Comparison of ENCODE assay signal across 1 cellular context in the genomic region with DNA sequence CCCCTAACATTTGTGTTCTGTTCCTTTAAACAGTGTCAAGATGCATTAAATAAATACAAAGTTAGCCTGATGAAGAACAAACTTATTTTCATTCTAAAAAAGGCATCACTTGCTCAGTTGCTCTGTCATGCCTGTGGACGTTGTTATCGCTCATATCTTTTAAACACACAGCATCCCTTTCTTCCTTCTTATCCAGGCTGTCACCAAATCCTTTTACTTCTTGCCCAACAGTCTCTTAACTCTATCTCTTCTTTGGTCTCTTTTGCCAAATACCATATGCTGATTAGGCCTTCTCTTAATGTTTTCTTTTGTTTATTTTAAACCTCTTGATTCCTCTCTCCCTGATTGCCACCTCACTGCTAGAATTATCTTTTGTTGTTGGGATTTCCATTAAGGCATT.
TF ChIP-seq lines count a peak whose summit lies in the region.

No MANE protein-coding gene starts in this region.

TF ChIP-seq in IMR-90, 13 proteins besides CTCF, POLR2A, EP300 and RAD21:
- TF ChIP-seq NFE2L2 (IDR thresholded peaks at IDR 0.05; ENCODE audit: low read depth, low read length) (no peak), BHLHE40 (IDR thresholded peaks at IDR 0.05; ENCODE audit: low read depth, low read length) (no peak), MXI1 (IDR thresholded peaks at IDR 0.05; ENCODE audit: borderline replicate concordance, low read depth, low read length) (no peak), FOS (IDR thresholded peaks at IDR 0.05; ENCODE audit: low read depth, low read length) (no peak), RCOR1 (IDR thresholded peaks at IDR 0.05; ENCODE audit: insufficient replicate concordance, low read length) (no peak), CEBPB (IDR thresholded peaks at IDR 0.05; ENCODE audit: low read depth, low read length) (no peak), MAFK (IDR thresholded peaks at IDR 0.05; ENCODE audit: low read depth, low read length) (no peak), SMC3 (IDR thresholded peaks at IDR 0.05; ENCODE audit: low read depth, low read length) (no peak), CHD1 (IDR thresholded peaks at IDR 0.05; ENCODE audit: low read depth, low read length) (no peak), MAZ (IDR thresholded peaks at IDR 0.05; ENCODE audit: borderline replicate concordance, low read depth, low read length) (no peak), RFX5 (IDR thresholded peaks at IDR 0.05; ENCODE audit: low read depth, low read length) (no peak)
- TF ChIP-seq, protein P1, sequence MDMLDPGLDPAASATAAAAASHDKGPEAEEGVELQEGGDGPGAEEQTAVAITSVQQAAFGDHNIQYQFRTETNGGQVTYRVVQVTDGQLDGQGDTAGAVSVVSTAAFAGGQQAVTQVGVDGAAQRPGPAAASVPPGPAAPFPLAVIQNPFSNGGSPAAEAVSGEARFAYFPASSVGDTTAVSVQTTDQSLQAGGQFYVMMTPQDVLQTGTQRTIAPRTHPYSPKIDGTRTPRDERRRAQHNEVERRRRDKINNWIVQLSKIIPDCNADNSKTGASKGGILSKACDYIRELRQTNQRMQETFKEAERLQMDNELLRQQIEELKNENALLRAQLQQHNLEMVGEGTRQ (IDR thresholded peaks at IDR 0.05; ENCODE audit: low read depth, low read length) = no peak
- TF ChIP-seq, protein P2, sequence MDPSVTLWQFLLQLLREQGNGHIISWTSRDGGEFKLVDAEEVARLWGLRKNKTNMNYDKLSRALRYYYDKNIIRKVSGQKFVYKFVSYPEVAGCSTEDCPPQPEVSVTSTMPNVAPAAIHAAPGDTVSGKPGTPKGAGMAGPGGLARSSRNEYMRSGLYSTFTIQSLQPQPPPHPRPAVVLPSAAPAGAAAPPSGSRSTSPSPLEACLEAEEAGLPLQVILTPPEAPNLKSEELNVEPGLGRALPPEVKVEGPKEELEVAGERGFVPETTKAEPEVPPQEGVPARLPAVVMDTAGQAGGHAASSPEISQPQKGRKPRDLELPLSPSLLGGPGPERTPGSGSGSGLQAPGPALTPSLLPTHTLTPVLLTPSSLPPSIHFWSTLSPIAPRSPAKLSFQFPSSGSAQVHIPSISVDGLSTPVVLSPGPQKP (IDR thresholded peaks at IDR 0.05; ENCODE audit: borderline replicate concordance, low read depth, low read length) = no peak
TF ChIP-seq in IMR-90: peak in this region for 0.
